8 cellular contexts compared by ENCODE assay signal in genomic region chr3:108091498-108092259, GRCh38. TPM values are rescaled to one million over a fixed set of nuclear protein-coding genes. Genes with fewer than 3 reads are reported as not detected.
A peak's percentile ranks its signal among the peaks of the same experiment; 100 is the strongest.
DNase-seq lines count a peak whose midpoint lies in the region; ATAC-seq and TF ChIP-seq lines count a peak whose summit lies in the region.

No MANE protein-coding gene starts in this region.

- peaks cover 3% of the 10 kb centered on the region for H3K9me3 Mint-ChIP-seq in T-helper 2 cell treated with Interferon-gamma antibody and Interleukin-4, amounts not matched to agents 5 μg/mL and 100 μg/mL, for 36 hours
- H3K9me3 Mint-ChIP-seq in stimulated activated naive CD8-positive, alpha-beta T cell treated with anti-CD3 and anti-CD28 coated beads, Interleukin-15, amount 100 ng/mL, for 72 hours = peaks cover 5 to 7% of the 10 kb centered on the region in 2 donors

- peaks cover 45% of the 10 kb centered on the region for H3K4me1 Mint-ChIP-seq in T-helper 2 cell treated with Interferon-gamma antibody and Interleukin-4, amounts not matched to agents 5 μg/mL and 100 μg/mL, for 36 hours (ENCODE audit: low read depth)
- peaks cover 45% of the 10 kb centered on the region for H3K4me1 Mint-ChIP-seq in stimulated activated naive CD8-positive, alpha-beta T cell treated with anti-CD3 and anti-CD28 coated beads, Interleukin-15, amount 100 ng/mL, for 72 hours

- peaks cover 2 to 18% (median 15%) of the 10 kb centered on the region in 4 donors for H3K4me1 ChIP-seq in liver (ENCODE audit: control insufficient read depth in 4 of 4, insufficient read depth in 4 of 4, low read length in 3 of 4)

- no peak for ATAC-seq in stimulated activated naive CD8-positive, alpha-beta T cell treated with anti-CD3 and anti-CD28 coated beads, Interleukin-15, amount 100 ng/mL, for 72 hours
- no peak for ATAC-seq in HG02759 (IDR thresholded peaks at IDR 0.05; ENCODE audit: unreplicated experiment)

- TF ChIP-seq CTCF in cardiac fibroblast (IDR thresholded peaks at IDR 0.05; ENCODE audit: low read depth, low read length) = no peak
- no peak for TF ChIP-seq CTCF in liver (IDR thresholded peaks at IDR 0.05; ENCODE audit: low read depth, low read length, missing input control)

- no peaks in the 10 kb centered on the region for H3K27me3 Mint-ChIP-seq in T-helper 2 cell treated with Interferon-gamma antibody and Interleukin-4, amounts not matched to agents 5 μg/mL and 100 μg/mL, for 36 hours (ENCODE audit: low read depth)
- H3K27me3 Mint-ChIP-seq in stimulated activated naive CD8-positive, alpha-beta T cell treated with anti-CD3 and anti-CD28 coated beads, Interleukin-15, amount 100 ng/mL, for 72 hours = no peaks in the 10 kb centered on the region

- peak overlapping the region in 1 of 2 donors; percentile 63 for H3K9ac ChIP-seq in liver (ENCODE audit: low read depth in 1 of 2, low read length in 2 of 2)

- peaks cover 20% of the 10 kb centered on the region for H3K36me3 Mint-ChIP-seq in T-helper 2 cell treated with Interferon-gamma antibody and Interleukin-4, amounts not matched to agents 5 μg/mL and 100 μg/mL, for 36 hours (ENCODE audit: low read depth)

- H3K27ac ChIP-seq in liver (ENCODE audit: low read depth in 1 of 2, low read length in 2 of 2) = peak overlapping the region; percentile 91 to 93

- H3K9me3 ChIP-seq in liver (ENCODE audit: control insufficient read depth in 4 of 4, low read length in 3 of 4) = no peaks in the 10 kb centered on the region

- no peaks in the 10 kb centered on the region for H3K36me3 ChIP-seq in liver (ENCODE audit: control insufficient read depth in 4 of 4, insufficient read depth in 3 of 4, low read depth in 1 of 4, low read length in 3 of 4)

- H3K27me3 ChIP-seq in liver (ENCODE audit: control insufficient read depth in 4 of 4, insufficient read depth in 4 of 4, low read length in 3 of 4) = no peaks in the 10 kb centered on the region

- WGBS in liver = 23% methylated on average over 42 of the region's 42 CpGs

- TF ChIP-seq RAD21 in liver (IDR thresholded peaks at IDR 0.05) = peak in 1 of 2 donors; percentile 8

- H3K4me3 ChIP-seq in cardiac fibroblast (replicated peaks in 1 of 2; ENCODE audit: low read depth in 2 of 2, low read length in 2 of 2) = peak overlapping the region; percentile 72 to 79
- H3K4me3 ChIP-seq in liver (ENCODE audit: low read depth in 1 of 3, low read length in 3 of 3) = peak overlapping the region; percentile 57 to 98 (median 76)

- peak; percentile 36 to 81 (median 54) for DNase-seq in stimulated activated naive CD4-positive, alpha-beta T cell (lab: John Stamatoyannopoulos, UW)
- DNase-seq in stimulated activated naive CD4-positive, alpha-beta T cell treated with Interleukin-2 at 50 U/mL for 16 hours (lab: John Stamatoyannopoulos, UW) = no peak
- no peak for DNase-seq in T-helper 2 cell treated with Interferon-gamma antibody and Interleukin-4, amounts not matched to agents 5 μg/mL and 100 μg/mL, for 36 hours (ENCODE audit: low spot score)
- no peak for DNase-seq in cardiac fibroblast (ENCODE audit: low read depth in 2 of 2)
- peak in 1 of 2 donors; percentile 31 for DNase-seq in stimulated activated naive CD8-positive, alpha-beta T cell treated with anti-CD3 and anti-CD28 coated beads, Interleukin-15, amount 100 ng/mL, for 72 hours
- no peak for DNase-seq in NCI-H1092 treated with DMSO at 0.1 percent for 48 hours (lab: John Stamatoyannopoulos, UW)

- peak overlapping the region; percentile 98 for H3K27ac Mint-ChIP-seq in T-helper 2 cell treated with Interferon-gamma antibody and Interleukin-4, amounts not matched to agents 5 μg/mL and 100 μg/mL, for 36 hours
- H3K27ac Mint-ChIP-seq in stimulated activated naive CD8-positive, alpha-beta T cell treated with anti-CD3 and anti-CD28 coated beads, Interleukin-15, amount 100 ng/mL, for 72 hours = peak overlapping the region; percentile 98 to 99

- peak overlapping the region; percentile 93 for H3K4me3 Mint-ChIP-seq in T-helper 2 cell treated with Interferon-gamma antibody and Interleukin-4, amounts not matched to agents 5 μg/mL and 100 μg/mL, for 36 hours
- H3K4me3 Mint-ChIP-seq in stimulated activated naive CD8-positive, alpha-beta T cell treated with anti-CD3 and anti-CD28 coated beads, Interleukin-15, amount 100 ng/mL, for 72 hours = peak overlapping the region; percentile 87 to 95

TF ChIP-seq in liver, 16 proteins besides CTCF, POLR2A, EP300 and RAD21:
- TF ChIP-seq EGR1 (IDR thresholded peaks at IDR 0.05; ENCODE audit: low read depth in 2 of 2) (no peak), RXRA (IDR thresholded peaks at IDR 0.05) (no peak), NR2F2 (IDR thresholded peaks at IDR 0.05) (no peak), HNF4A (conservative IDR thresholded peaks at IDR 0.05) (no peak), TAF1 (conservative IDR thresholded peaks at IDR 0.05) (no peak), HNF4G (IDR thresholded peaks at IDR 0.05) (no peak), JUND (IDR thresholded peaks at IDR 0.05) (no peak), GABPA (IDR thresholded peaks at IDR 0.05 in 1 of 2, conservative IDR thresholded peaks at IDR 0.05 in 1 of 2) (no peak), FOXA2 (IDR thresholded peaks at IDR 0.05) (no peak)
- TF ChIP-seq, protein P1, sequence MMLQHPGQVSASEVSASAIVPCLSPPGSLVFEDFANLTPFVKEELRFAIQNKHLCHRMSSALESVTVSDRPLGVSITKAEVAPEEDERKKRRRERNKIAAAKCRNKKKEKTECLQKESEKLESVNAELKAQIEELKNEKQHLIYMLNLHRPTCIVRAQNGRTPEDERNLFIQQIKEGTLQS (IDR thresholded peaks at IDR 0.05) = no peak

RNA-seq across cellular contexts. Expression of gene CD47, which starts 0.8 kb away (rescaled TPM):
- 10 to 100 TPM; 29.0 to 38.8 TPM for total RNA-seq in liver
- 10 to 100 TPM; 23.4 to 39.5 TPM for polyA plus RNA-seq in liver

Comparison
In these comparisons a context has a peak if more than half of its experiments do, and no peak if none do; other contexts are left out.
1. DNase-seq: peak in stimulated activated naive CD4-positive, alpha-beta T cell (6 of 6); none in stimulated activated naive CD4-positive, alpha-beta T cell treated with Interleukin-2 at 50 U/mL for 16 hours (single experiment), T-helper 2 cell treated with Interferon-gamma antibody and Interleukin-4, amounts not matched to agents 5 μg/mL and 100 μg/mL, for 36 hours (single experiment), cardiac fibroblast (0 of 2) and NCI-H1092 treated with DMSO at 0.1 percent for 48 hours (single experiment).